ENCODE assay signal across 18 cellular contexts in genomic region chr15:69996842-69997478, GRCh38.
DNase-seq lines count a peak whose midpoint lies in the region; ATAC-seq and TF ChIP-seq lines count a peak whose summit lies in the region.
"Had no signal": no experiment of that assay in that cellular context is flagged by ENCODE, and none has a peak within 500 bp of the region (broad histone marks: within the 10 kb centered on the region; RNA-seq: fewer than 3 reads in every experiment).

No MANE protein-coding gene starts in this region.

- peak; percentile 96 for DNase-seq in DMS53 (lab: John Stamatoyannopoulos, UW)
- peak; percentile 66 for DNase-seq in NCI-H2081 treated with DMSO at 0.1 percent for 48 hours (lab: John Stamatoyannopoulos, UW)
- peak; percentile 78 to 87 (median 83) for DNase-seq in mucosa of descending colon
- no peak for DNase-seq in NCI-H1048 (lab: John Stamatoyannopoulos, UW)
- DNase-seq in activated CD8-positive, alpha-beta T cell treated with anti-CD3 and anti-CD28 coated beads for 36 hours = no peak
- DNase-seq: activated CD4-positive, CD25-positive, alpha-beta regulatory T cell treated with anti-CD3 and anti-CD28 coated beads, Interleukin-2, amount 50 U/mL, for 72 hours; activated T-cell treated with anti-CD3 and anti-CD28 coated beads for 4 hours; H7; hypothalamus; left ventricle myocardium superior; nephron progenitor cell; T-cell had no signal

- no peak overlapping the region for H2AFZ ChIP-seq in OCI-LY1 (ENCODE audit: low read length)

- TF ChIP-seq CTCF in OCI-LY1 (IDR thresholded peaks at IDR 0.05; ENCODE audit: low read length) = no peak
- no peak for TF ChIP-seq CTCF in mucosa of descending colon (IDR thresholded peaks at IDR 0.05)
- no peak for TF ChIP-seq CTCF in activated CD8-positive, alpha-beta T cell treated with anti-CD3 and anti-CD28 coated beads for 36 hours (IDR thresholded peaks at IDR 0.05)

- H3K4me1 ChIP-seq in OCI-LY1 (ENCODE audit: insufficient read depth, low read length, severe bottlenecking) (peaks cover 95% of the 10 kb centered on the region), mucosa of descending colon (ENCODE audit: low read depth) (peaks cover 26% of the 10 kb centered on the region)

- CTCF ChIA-PET in activated CD8-positive, alpha-beta T cell treated with anti-CD3 and anti-CD28 coated beads for 36 hours (lab: Charles Lee) = no interaction called here

- no peak overlapping the region for H3K27ac Mint-ChIP-seq in activated CD8-positive, alpha-beta T cell treated with anti-CD3 and anti-CD28 coated beads for 36 hours
- H3K27ac Mint-ChIP-seq: nephron progenitor cell; stimulated activated naive CD8-positive, alpha-beta T cell treated with anti-CD3 and anti-CD28 coated beads, Interleukin-15, Interleukin-2, amounts not matched to agents 100 ng/mL and 50 ng/mL, for 24 hours; T-cell had no signal

- H3K9me3 ChIP-seq in OCI-LY1 (ENCODE audit: low read length) = no peaks in the 10 kb centered on the region
- no peaks in the 10 kb centered on the region for H3K9me3 ChIP-seq in mucosa of descending colon
- H3K9me3 ChIP-seq: BLaER1 had no signal

- H3K4me2 ChIP-seq in OCI-LY1 (ENCODE audit: low read length) = peak overlapping the region; percentile 35; the same call in 1 of the 2 replicates
- H3K4me2 ChIP-seq: BLaER1 had no signal

- H3K36me3 ChIP-seq in OCI-LY1 (ENCODE audit: insufficient read depth, low read length) (no peaks in the 10 kb centered on the region), mucosa of descending colon (ENCODE audit: low read depth) (no peaks in the 10 kb centered on the region)
- H3K36me3 ChIP-seq: BLaER1 had no signal

- H3K36me3 Mint-ChIP-seq in activated CD8-positive, alpha-beta T cell treated with anti-CD3 and anti-CD28 coated beads for 36 hours (ENCODE audit: low read depth) = no peaks in the 10 kb centered on the region
- H3K36me3 Mint-ChIP-seq: T-cell had no signal

- no peaks in the 10 kb centered on the region for H3F3A ChIP-seq in OCI-LY1 (ENCODE audit: insufficient read depth, low read length)

- H3K9me3 Mint-ChIP-seq in activated CD8-positive, alpha-beta T cell treated with anti-CD3 and anti-CD28 coated beads for 36 hours = no peaks in the 10 kb centered on the region
- H3K9me3 Mint-ChIP-seq: stimulated activated naive CD8-positive, alpha-beta T cell treated with anti-CD3 and anti-CD28 coated beads, Interleukin-15, Interleukin-2, amounts not matched to agents 100 ng/mL and 50 ng/mL, for 24 hours; T-cell had no signal

- H3K4me1 Mint-ChIP-seq in activated CD8-positive, alpha-beta T cell treated with anti-CD3 and anti-CD28 coated beads for 36 hours (ENCODE audit: low read depth) = no peaks in the 10 kb centered on the region
- H3K4me1 Mint-ChIP-seq: T-cell had no signal

- H4K20me1 ChIP-seq in OCI-LY1 (ENCODE audit: insufficient read depth, low read length) = no peaks in the 10 kb centered on the region
- H4K20me1 ChIP-seq: BLaER1 had no signal

- POLR2A ChIA-PET in activated CD8-positive, alpha-beta T cell treated with anti-CD3 and anti-CD28 coated beads for 36 hours (lab: Charles Lee) = no interaction called here

- no peaks in the 10 kb centered on the region for H3K9me2 ChIP-seq in OCI-LY1 (ENCODE audit: low read depth, low read length)

- ATAC-seq in mucosa of descending colon = peak; percentile 88
- no peak for ATAC-seq in GM21381 (IDR thresholded peaks at IDR 0.05; ENCODE audit: unreplicated experiment)
- no peak for ATAC-seq in GM18870 (IDR thresholded peaks at IDR 0.05; ENCODE audit: unreplicated experiment)
- no peak for ATAC-seq in activated CD8-positive, alpha-beta T cell treated with anti-CD3 and anti-CD28 coated beads for 36 hours
- ATAC-seq: sciatic nerve, T-cell had no signal

- H3K4me3 Mint-ChIP-seq in activated CD8-positive, alpha-beta T cell treated with anti-CD3 and anti-CD28 coated beads for 36 hours = no peak overlapping the region
- H3K4me3 Mint-ChIP-seq: nephron progenitor cell; stimulated activated naive CD8-positive, alpha-beta T cell treated with anti-CD3 and anti-CD28 coated beads, Interleukin-15, Interleukin-2, amounts not matched to agents 100 ng/mL and 50 ng/mL, for 24 hours; T-cell had no signal

- H3K27ac ChIP-seq in OCI-LY1 (ENCODE audit: low read depth, low read length, poor library complexity, severe bottlenecking) = peak overlapping the region; percentile 95
- H3K27ac ChIP-seq: BLaER1 had no signal

- intact Hi-C loops in mucosa of descending colon (cut with DNase I, micrococcal nuclease) = no loop called here
- intact Hi-C loops in activated CD8-positive, alpha-beta T cell treated with anti-CD3 and anti-CD28 coated beads for 36 hours (cut with micrococcal nuclease) = no loop called here

- H3K27me3 Mint-ChIP-seq in activated CD8-positive, alpha-beta T cell treated with anti-CD3 and anti-CD28 coated beads for 36 hours = no peaks in the 10 kb centered on the region
- H3K27me3 Mint-ChIP-seq: stimulated activated naive CD8-positive, alpha-beta T cell treated with anti-CD3 and anti-CD28 coated beads, Interleukin-15, Interleukin-2, amounts not matched to agents 100 ng/mL and 50 ng/mL, for 24 hours had no signal

- H3K4me3 ChIP-seq in OCI-LY1 (ENCODE audit: low read depth, low read length, poor library complexity, severe bottlenecking) (no peak overlapping the region), mucosa of descending colon (no peak overlapping the region)
- H3K4me3 ChIP-seq: BLaER1 had no signal

- peak overlapping the region; percentile 19; the same call in 1 of the 2 replicates for H3K9ac ChIP-seq in OCI-LY1 (ENCODE audit: low read length)
- H3K9ac ChIP-seq: BLaER1 had no signal

- H3K27me3 ChIP-seq in OCI-LY1 (ENCODE audit: insufficient read depth, low read length) = no peaks in the 10 kb centered on the region
- H3K27me3 ChIP-seq: BLaER1 had no signal

- H3K79me2 ChIP-seq in OCI-LY1 (ENCODE audit: insufficient read depth, low read length) = no peaks in the 10 kb centered on the region

Comparison
In these comparisons a context has a peak if more than half of its experiments do, and no peak if none do; other contexts are left out.
1. DNase-seq: peak in DMS53 (single experiment), NCI-H2081 treated with DMSO at 0.1 percent for 48 hours (single experiment) and mucosa of descending colon (3 of 3); none in NCI-H1048 (single experiment) and activated CD8-positive, alpha-beta T cell treated with anti-CD3 and anti-CD28 coated beads for 36 hours (single experiment).